8 cellular contexts compared by ENCODE assay signal in genomic region chr17:16491131-16491702, GRCh38. TPM values are rescaled to one million over a fixed set of nuclear protein-coding genes. Genes with fewer than 3 reads are reported as not detected.
DNase-seq lines count a peak whose midpoint lies in the region; ATAC-seq and TF ChIP-seq lines count a peak whose summit lies in the region.

No MANE protein-coding gene starts in this region.

- intact Hi-C loops in OCI-LY7 (cut with micrococcal nuclease; ENCODE audit: unreplicated experiment) = no loop called here

- H3K79me2 ChIP-seq in OCI-LY7 (ENCODE audit: insufficient read depth, low read depth, low read length) = no peaks in the 10 kb centered on the region

- H3K4me2 ChIP-seq in OCI-LY7 (ENCODE audit: low read length) = no peak overlapping the region

- no TSS peak for BruUV-seq in OCI-LY7 (replicated peaks; lab: Mats Ljungman, UMichigan)

- peak; percentile 1 for DNase-seq in activated T-cell treated with anti-CD3 and anti-CD28 coated beads for 24 hours (ENCODE audit: low read depth)
- no peak for DNase-seq in activated T-cell treated with anti-CD3 and anti-CD28 coated beads, Interleukin-2, amount 50 U/mL, for 1 hour
- peak; percentile 35 to 47 for DNase-seq in activated T-cell treated with anti-CD3 and anti-CD28 coated beads, Interleukin-2, amount 50 U/mL, for 48 hours
- peak; percentile 4 to 11 for DNase-seq in stimulated activated CD4-positive, alpha-beta T cell treated with anti-CD3 and anti-CD28 coated beads, Interleukin-4, amount 100 ng/mL, for 48 hours (ENCODE audit: low read depth in 2 of 2)
- no peak for DNase-seq in DMS79 treated with DMSO at 0.1 percent for 48 hours (lab: John Stamatoyannopoulos, UW)
- no peak for DNase-seq in OCI-LY7 (ENCODE audit: low spot score)

- H3K9me2 ChIP-seq in OCI-LY7 (ENCODE audit: insufficient read depth, low read length) = no peaks in the 10 kb centered on the region

- H4K20me1 ChIP-seq in OCI-LY7 (ENCODE audit: insufficient read depth, low read length) = no peaks in the 10 kb centered on the region

- no peak overlapping the region for H3K27ac ChIP-seq in OCI-LY7 (ENCODE audit: low read depth, low read length, poor library complexity, severe bottlenecking)

- no peak for ATAC-seq in HG03469 (IDR thresholded peaks at IDR 0.05; ENCODE audit: unreplicated experiment)

- no peaks in the 10 kb centered on the region for H3K36me3 ChIP-seq in OCI-LY7 (ENCODE audit: insufficient read depth, low read length)

- peak overlapping the region; percentile 60 for H3K4me3 ChIP-seq in iPS-18c (ENCODE audit: insufficient read depth, low read depth, low read length)
- no peak overlapping the region for H3K4me3 ChIP-seq in OCI-LY7 (ENCODE audit: low read depth, low read length, poor library complexity, severe bottlenecking)

- H3K9me3 ChIP-seq in iPS-18c (ENCODE audit: control insufficient read depth, insufficient read depth, low read length) (no peaks in the 10 kb centered on the region), OCI-LY7 (ENCODE audit: low read length) (no peaks in the 10 kb centered on the region)

- POLR2A ChIA-PET in OCI-LY7 (lab: Charles Lee) = no interaction called here

- no peak overlapping the region for H2AFZ ChIP-seq in OCI-LY7 (ENCODE audit: low read length)

- H3K4me1 ChIP-seq in OCI-LY7 (ENCODE audit: insufficient read depth, low read length, poor library complexity, severe bottlenecking) = no peaks in the 10 kb centered on the region

- CTCF ChIA-PET in OCI-LY7 (lab: Charles Lee; ENCODE audit: unreplicated experiment) = no interaction called here

- no peak for TF ChIP-seq CTCF in OCI-LY7 (conservative IDR thresholded peaks at IDR 0.05; ENCODE audit: low read length)

RNA-seq across cellular contexts. Expression of gene LRRC75A, which starts 0.8 kb away (rescaled TPM):
- not detected in 2 replicates for total RNA-seq in OCI-LY7 (2014; rRNA removed; shearing (Covaris generic))
- total RNA-seq in OCI-LY7 (2022) = not detected in 2 replicates

Comparison
In these comparisons a context has a peak if more than half of its experiments do, and no peak if none do; other contexts are left out.
1. DNase-seq: peak in activated T-cell treated with anti-CD3 and anti-CD28 coated beads for 24 hours (single experiment), activated T-cell treated with anti-CD3 and anti-CD28 coated beads, Interleukin-2, amount 50 U/mL, for 48 hours (2 of 2) and stimulated activated CD4-positive, alpha-beta T cell treated with anti-CD3 and anti-CD28 coated beads, Interleukin-4, amount 100 ng/mL, for 48 hours (2 of 2); none in activated T-cell treated with anti-CD3 and anti-CD28 coated beads, Interleukin-2, amount 50 U/mL, for 1 hour (single experiment), DMS79 treated with DMSO at 0.1 percent for 48 hours (single experiment) and OCI-LY7 (single experiment).